Comparison of ENCODE assay signal across 1 cellular context in the genomic region with DNA sequence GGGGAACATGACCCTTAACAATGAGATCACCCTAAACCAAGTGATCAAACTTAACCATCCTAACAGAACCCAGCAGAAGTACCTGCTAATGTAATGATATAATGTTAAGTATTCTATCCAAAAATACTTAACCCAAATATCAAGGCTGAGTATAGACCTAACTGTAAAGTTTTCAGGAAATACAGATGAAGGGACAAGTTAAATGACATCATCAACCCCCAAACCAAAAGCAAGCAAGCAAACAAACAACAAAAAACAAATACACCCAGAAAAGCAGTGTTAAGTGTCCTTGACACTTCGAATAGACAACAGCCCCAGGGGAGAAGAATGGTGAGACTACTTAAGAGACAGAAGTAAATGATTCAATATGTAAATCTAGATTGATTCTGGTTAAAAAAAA.
TF ChIP-seq lines count a peak whose summit lies in the region.

No MANE protein-coding gene starts in this region.

TF ChIP-seq in HCT116, 20 proteins besides CTCF, POLR2A, EP300 and RAD21:
- TF ChIP-seq CEBPB (IDR thresholded peaks at IDR 0.05; ENCODE audit: low read depth) (no peak), JUND (IDR thresholded peaks at IDR 0.05) (no peak), SIN3A (IDR thresholded peaks at IDR 0.05; ENCODE audit: low read depth) (no peak), CBX3 (IDR thresholded peaks at IDR 0.05; ENCODE audit: low read depth) (no peak), FOSL1 (IDR thresholded peaks at IDR 0.05; ENCODE audit: low read depth) (no peak), TCF7L2 (IDR thresholded peaks at IDR 0.05; ENCODE audit: borderline replicate concordance, extremely low read depth, insufficient read depth, insufficient read length) (no peak)
- TF ChIP-seq, protein P1, sequence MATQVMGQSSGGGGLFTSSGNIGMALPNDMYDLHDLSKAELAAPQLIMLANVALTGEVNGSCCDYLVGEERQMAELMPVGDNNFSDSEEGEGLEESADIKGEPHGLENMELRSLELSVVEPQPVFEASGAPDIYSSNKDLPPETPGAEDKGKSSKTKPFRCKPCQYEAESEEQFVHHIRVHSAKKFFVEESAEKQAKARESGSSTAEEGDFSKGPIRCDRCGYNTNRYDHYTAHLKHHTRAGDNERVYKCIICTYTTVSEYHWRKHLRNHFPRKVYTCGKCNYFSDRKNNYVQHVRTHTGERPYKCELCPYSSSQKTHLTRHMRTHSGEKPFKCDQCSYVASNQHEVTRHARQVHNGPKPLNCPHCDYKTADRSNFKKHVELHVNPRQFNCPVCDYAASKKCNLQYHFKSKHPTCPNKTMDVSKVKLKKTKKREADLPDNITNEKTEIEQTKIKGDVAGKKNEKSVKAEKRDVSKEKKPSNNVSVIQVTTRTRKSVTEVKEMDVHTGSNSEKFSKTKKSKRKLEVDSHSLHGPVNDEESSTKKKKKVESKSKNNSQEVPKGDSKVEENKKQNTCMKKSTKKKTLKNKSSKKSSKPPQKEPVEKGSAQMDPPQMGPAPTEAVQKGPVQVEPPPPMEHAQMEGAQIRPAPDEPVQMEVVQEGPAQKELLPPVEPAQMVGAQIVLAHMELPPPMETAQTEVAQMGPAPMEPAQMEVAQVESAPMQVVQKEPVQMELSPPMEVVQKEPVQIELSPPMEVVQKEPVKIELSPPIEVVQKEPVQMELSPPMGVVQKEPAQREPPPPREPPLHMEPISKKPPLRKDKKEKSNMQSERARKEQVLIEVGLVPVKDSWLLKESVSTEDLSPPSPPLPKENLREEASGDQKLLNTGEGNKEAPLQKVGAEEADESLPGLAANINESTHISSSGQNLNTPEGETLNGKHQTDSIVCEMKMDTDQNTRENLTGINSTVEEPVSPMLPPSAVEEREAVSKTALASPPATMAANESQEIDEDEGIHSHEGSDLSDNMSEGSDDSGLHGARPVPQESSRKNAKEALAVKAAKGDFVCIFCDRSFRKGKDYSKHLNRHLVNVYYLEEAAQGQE (IDR thresholded peaks at IDR 0.05; ENCODE audit: low read depth): no peak
TF ChIP-seq in HCT116: peak in this region for 0.
